Comparison of ENCODE assay signal across 8 cellular contexts in the genomic region with DNA sequence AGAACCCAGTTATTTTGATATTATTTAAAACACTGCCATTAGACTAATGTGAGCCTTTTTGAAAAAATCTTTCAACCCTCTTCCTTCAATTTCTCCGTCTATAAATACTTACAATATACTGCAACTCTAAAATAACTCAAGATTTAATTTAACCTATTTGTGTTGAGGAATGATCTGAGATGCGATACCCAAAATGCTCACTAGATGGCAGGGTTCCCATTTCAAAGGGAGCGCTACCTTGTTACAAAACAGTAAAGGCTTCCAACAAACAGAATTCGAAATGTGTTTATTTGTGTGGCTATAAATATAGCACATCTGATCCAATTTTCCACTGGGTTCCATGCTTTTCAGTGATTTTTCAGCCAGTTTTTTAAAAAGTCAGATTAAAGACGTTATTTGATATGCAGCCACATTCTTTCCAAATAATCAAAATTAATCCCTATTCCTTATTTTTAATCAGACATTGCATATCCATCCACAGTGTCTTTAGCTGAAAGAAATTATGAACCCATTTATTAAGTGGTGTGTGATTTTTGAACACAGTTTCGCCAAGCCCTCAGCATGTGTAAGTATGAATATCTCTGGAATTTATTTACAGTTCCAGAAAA.
DNase-seq lines count a peak whose midpoint lies in the region; ATAC-seq and TF ChIP-seq lines count a peak whose summit lies in the region.

No MANE protein-coding gene starts in this region.

- H3K9me3 ChIP-seq in neural progenitor cell (ENCODE audit: low read depth) = no peaks in the 10 kb centered on the region

- no peak overlapping the region for H3K9ac ChIP-seq in neural progenitor cell

- peaks cover 2% of the 10 kb centered on the region for H3K27me3 Mint-ChIP-seq in activated CD4-positive, alpha-beta memory T cell treated with anti-CD3 and anti-CD28 coated beads for 36 hours
- H3K27me3 Mint-ChIP-seq in neural progenitor cell (ENCODE audit: insufficient read depth, low read depth) = peaks cover 4% of the 10 kb centered on the region
- no peaks in the 10 kb centered on the region for H3K27me3 Mint-ChIP-seq in stimulated activated memory B cell treated with anti-CD40 and anti-IgM and Interleukin-4, amounts not matched to agents 10 μg/mL and 1 μg/mL and 100 μg/mL, for 72 hours

- no peak overlapping the region for H3K4me3 Mint-ChIP-seq in activated CD4-positive, alpha-beta memory T cell treated with anti-CD3 and anti-CD28 coated beads for 36 hours
- H3K4me3 Mint-ChIP-seq in neural progenitor cell = no peak overlapping the region
- no peak overlapping the region for H3K4me3 Mint-ChIP-seq in stimulated activated memory B cell treated with anti-CD40 and anti-IgM and Interleukin-4, amounts not matched to agents 10 μg/mL and 1 μg/mL and 100 μg/mL, for 72 hours

- CTCF ChIA-PET in activated CD4-positive, alpha-beta memory T cell treated with anti-CD3 and anti-CD28 coated beads for 36 hours (lab: Charles Lee) = no interaction called here

- DNase-seq in activated T-cell treated with anti-CD3 and anti-CD28 coated beads for 24 hours (ENCODE audit: low read depth) (peak; percentile 4), NCI-H2029 (lab: John Stamatoyannopoulos, UW) (peak; percentile 27), fibroblast of peridontal ligament (ENCODE audit: extremely low read depth) (peak; percentile 84), neural progenitor cell (ENCODE audit: low spot score) (peak; percentile 61)
- DNase-seq in activated T-cell treated with anti-CD3 and anti-CD28 coated beads, Interleukin-2, amount 50 U/mL, for 1 hour = no peak
- peak; percentile 42 for DNase-seq in activated CD4-positive, alpha-beta memory T cell treated with anti-CD3 and anti-CD28 coated beads for 36 hours

- no peak overlapping the region for H3K4me3 ChIP-seq in neural progenitor cell

- H3K79me2 ChIP-seq in neural progenitor cell (ENCODE audit: low read depth) = no peaks in the 10 kb centered on the region

- POLR2A ChIA-PET in activated CD4-positive, alpha-beta memory T cell treated with anti-CD3 and anti-CD28 coated beads for 36 hours (lab: Charles Lee) = no interaction called here

- H3K4me1 Mint-ChIP-seq in activated CD4-positive, alpha-beta memory T cell treated with anti-CD3 and anti-CD28 coated beads for 36 hours (ENCODE audit: low read depth) = no peaks in the 10 kb centered on the region
- peaks cover 29% of the 10 kb centered on the region for H3K4me1 Mint-ChIP-seq in neural progenitor cell
- no peaks in the 10 kb centered on the region for H3K4me1 Mint-ChIP-seq in stimulated activated memory B cell treated with anti-CD40 and anti-IgM and Interleukin-4, amounts not matched to agents 10 μg/mL and 1 μg/mL and 100 μg/mL, for 72 hours

- no peak overlapping the region for H2AFZ ChIP-seq in neural progenitor cell (replicated peaks)

- H3K27me3 ChIP-seq in neural progenitor cell = no peaks in the 10 kb centered on the region

- no peaks in the 10 kb centered on the region for H4K20me1 ChIP-seq in neural progenitor cell (ENCODE audit: low read depth)

- ATAC-seq in HG02610 (IDR thresholded peaks at IDR 0.05; ENCODE audit: unreplicated experiment) = peak; percentile 57
- no peak for ATAC-seq in stimulated activated memory B cell treated with anti-CD40 and anti-IgM and Interleukin-4, amounts not matched to agents 10 μg/mL and 1 μg/mL and 100 μg/mL, for 72 hours

- H3K9me3 Mint-ChIP-seq in activated CD4-positive, alpha-beta memory T cell treated with anti-CD3 and anti-CD28 coated beads for 36 hours = no peaks in the 10 kb centered on the region
- no peaks in the 10 kb centered on the region for H3K9me3 Mint-ChIP-seq in neural progenitor cell
- no peaks in the 10 kb centered on the region for H3K9me3 Mint-ChIP-seq in stimulated activated memory B cell treated with anti-CD40 and anti-IgM and Interleukin-4, amounts not matched to agents 10 μg/mL and 1 μg/mL and 100 μg/mL, for 72 hours

- H3K27ac ChIP-seq in neural progenitor cell = no peak overlapping the region

- H3K36me3 ChIP-seq in neural progenitor cell = no peaks in the 10 kb centered on the region

- no peak overlapping the region for H3K4me2 ChIP-seq in neural progenitor cell

- peaks cover 15% of the 10 kb centered on the region for H3K4me1 ChIP-seq in neural progenitor cell

- intact Hi-C loops in activated CD4-positive, alpha-beta memory T cell treated with anti-CD3 and anti-CD28 coated beads for 36 hours (cut with micrococcal nuclease) = loop anchor here (1.0 kb wide), 1 partner anchor 1995 kb away; no protein-coding TSS in a partner anchor

- H3F3A ChIP-seq in neural progenitor cell (ENCODE audit: low read depth) = peaks cover 16% of the 10 kb centered on the region

- no peaks in the 10 kb centered on the region for H3K36me3 Mint-ChIP-seq in activated CD4-positive, alpha-beta memory T cell treated with anti-CD3 and anti-CD28 coated beads for 36 hours
- H3K36me3 Mint-ChIP-seq in neural progenitor cell = peaks cover 3% of the 10 kb centered on the region
- no peaks in the 10 kb centered on the region for H3K36me3 Mint-ChIP-seq in stimulated activated memory B cell treated with anti-CD40 and anti-IgM and Interleukin-4, amounts not matched to agents 10 μg/mL and 1 μg/mL and 100 μg/mL, for 72 hours

- no peak overlapping the region for H3K27ac Mint-ChIP-seq in activated CD4-positive, alpha-beta memory T cell treated with anti-CD3 and anti-CD28 coated beads for 36 hours
- no peak overlapping the region for H3K27ac Mint-ChIP-seq in neural progenitor cell
- no peak overlapping the region for H3K27ac Mint-ChIP-seq in stimulated activated memory B cell treated with anti-CD40 and anti-IgM and Interleukin-4, amounts not matched to agents 10 μg/mL and 1 μg/mL and 100 μg/mL, for 72 hours

- TF ChIP-seq CTCF in neural progenitor cell (IDR thresholded peaks at IDR 0.05) = peak; percentile 96
